Comparison of ENCODE assay signal across 1 cellular context in the genomic region with DNA sequence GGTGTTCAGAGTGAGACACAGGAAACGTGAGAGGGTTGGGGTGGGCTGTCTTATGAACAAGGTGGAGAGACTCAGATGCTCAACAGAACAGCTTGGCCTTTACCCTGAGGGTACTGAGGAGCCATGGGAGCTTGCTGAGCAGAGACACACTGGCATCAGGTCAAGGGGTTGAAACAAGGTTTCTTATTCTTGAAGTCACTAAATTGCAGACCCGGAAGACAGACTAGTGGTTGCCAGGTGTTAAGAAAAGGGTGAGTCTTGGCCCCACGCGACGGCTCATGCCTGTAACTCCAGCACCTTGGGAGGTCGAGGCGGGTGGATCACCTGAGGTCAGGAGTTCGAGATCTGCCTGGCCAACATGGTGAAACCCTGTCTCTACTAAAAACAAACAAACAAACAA.
TF ChIP-seq lines count a peak whose summit lies in the region.

No MANE protein-coding gene starts in this region.

TF ChIP-seq in H1, 55 proteins besides CTCF, POLR2A, EP300 and RAD21:
- no peak for TF ChIP-seq TCF12 (IDR thresholded peaks at IDR 0.05; ENCODE audit: low read depth, low read length)
- no peak for TF ChIP-seq PHF8 (conservative IDR thresholded peaks at IDR 0.05; ENCODE audit: low read depth, low read length)
- TF ChIP-seq CHD2 (IDR thresholded peaks at IDR 0.05; ENCODE audit: low read length): no peak
- no peak for TF ChIP-seq SIX5 (IDR thresholded peaks at IDR 0.05; ENCODE audit: low read depth, low read length)
- TF ChIP-seq CTBP2 (IDR thresholded peaks at IDR 0.05; ENCODE audit: borderline replicate concordance, insufficient read depth, insufficient read length, low read length): no peak
- TF ChIP-seq TAF7 (optimal IDR thresholded peaks at IDR 0.05; ENCODE audit: borderline replicate concordance, low read depth, low read length): no peak
TF ChIP-seq in H1: peak in this region for 0.
